Comparison of ENCODE assay signal across 1 cellular context in the genomic region with DNA sequence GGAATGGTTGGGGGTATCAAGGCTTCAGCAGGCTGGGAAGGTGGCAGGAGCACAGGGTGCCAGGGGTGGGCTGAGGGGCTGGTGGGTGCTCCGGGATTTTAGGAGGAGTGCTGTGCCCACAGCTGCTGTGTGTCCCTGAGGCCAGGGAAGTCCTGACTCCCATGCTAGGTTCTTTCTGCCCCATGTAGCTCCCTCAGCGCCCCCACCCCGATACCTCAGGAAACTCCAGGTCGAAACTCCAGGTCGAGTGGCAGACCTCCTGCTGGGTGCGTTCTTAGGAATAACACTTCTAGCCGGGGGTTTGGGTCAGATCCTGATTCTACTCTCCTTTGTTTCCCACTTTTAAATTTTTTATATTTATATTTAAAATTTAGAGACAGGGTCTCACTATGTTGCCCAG.
TF ChIP-seq lines count a peak whose summit lies in the region.

No MANE protein-coding gene starts in this region.

TF ChIP-seq in H1, 55 proteins besides CTCF, POLR2A, EP300 and RAD21:
- TF ChIP-seq ZNF274 (IDR thresholded peaks at IDR 0.05; ENCODE audit: borderline replicate concordance, extremely low read depth, low read length) (no peak), KDM1A (IDR thresholded peaks at IDR 0.05; ENCODE audit: borderline replicate concordance, low read length) (no peak), BACH1 (IDR thresholded peaks at IDR 0.05; ENCODE audit: low read length) (no peak), GABPA (IDR thresholded peaks at IDR 0.05; ENCODE audit: borderline replicate concordance, insufficient read depth, low read length) (no peak), TEAD4 (IDR thresholded peaks at IDR 0.05; ENCODE audit: low read depth, low read length) (no peak)
- TF ChIP-seq, protein P1, sequence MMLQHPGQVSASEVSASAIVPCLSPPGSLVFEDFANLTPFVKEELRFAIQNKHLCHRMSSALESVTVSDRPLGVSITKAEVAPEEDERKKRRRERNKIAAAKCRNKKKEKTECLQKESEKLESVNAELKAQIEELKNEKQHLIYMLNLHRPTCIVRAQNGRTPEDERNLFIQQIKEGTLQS (IDR thresholded peaks at IDR 0.05; ENCODE audit: insufficient read depth, low read depth, low read length) = no peak
TF ChIP-seq in H1: peak in this region for 0.
